Comparison of ENCODE assay signal across 8 cellular contexts in genomic region chr15:67149859-67150824, GRCh38.
DNase-seq lines count a peak whose midpoint lies in the region; ATAC-seq, FAIRE-seq and TF ChIP-seq lines count a peak whose summit lies in the region.

No MANE protein-coding gene starts in this region.

- POLR2A ChIA-PET in HEK293 (lab: Yijun Ruan, JAX), result interaction anchor here (0.6 to 1.2 kb wide), 9 partner anchors 19 to 521 kb away, joined by 3 to 5 read pairs (median 3); partner anchors contain the start of gene SMAD3

- H3K4me1 ChIP-seq in HEK293 (ENCODE audit: control insufficient read depth, insufficient read depth, low read length) (peaks cover 43% of the 10 kb centered on the region), right lobe of liver (peaks cover 0 to 55% (median 31%) of the 10 kb centered on the region in 4 donors)

- FAIRE-seq in A204.1 (lab: Jason Lieb, UNC), result peak; percentile 39

- no peaks in the 10 kb centered on the region for H3K27me3 Mint-ChIP-seq in stimulated activated naive CD8-positive, alpha-beta T cell treated with anti-CD3 and anti-CD28 coated beads, Interleukin-15, amount 100 ng/mL, for 72 hours

- DNase-seq in T-helper 2 cell, result peak in 3 of 5 experiments; percentile 6 to 30 (median 25)
- peak; percentile 44 for DNase-seq in cerebellar cortex (ENCODE audit: low spot score)
- DNase-seq in right lobe of liver, result peak in 1 of 3 donors; percentile 79
- DNase-seq in stimulated activated naive CD8-positive, alpha-beta T cell treated with anti-CD3 and anti-CD28 coated beads, Interleukin-15, amount 100 ng/mL, for 72 hours, result peak in 1 of 2 donors; percentile 37
- no peak for DNase-seq in activated CD4-positive, CD25-positive, alpha-beta regulatory T cell (lab: John Stamatoyannopoulos, UW)

- 30% methylated on average over 16 of the region's 16 CpGs for WGBS in right lobe of liver (ENCODE audit: insufficient coverage, low coverage, low lambda C conversion rate, missing lambda C conversion rate)

- peak overlapping the region; percentile 69 to 80 for H3K4me3 Mint-ChIP-seq in stimulated activated naive CD8-positive, alpha-beta T cell treated with anti-CD3 and anti-CD28 coated beads, Interleukin-15, amount 100 ng/mL, for 72 hours

- CTCF ChIA-PET in HEK293 (lab: Yijun Ruan, JAX), result no interaction called here

- H3K4me3 ChIP-seq in HEK293 (ENCODE audit: low read depth, low read length), result peak overlapping the region; percentile 12
- H3K4me3 ChIP-seq in right lobe of liver, result no peak overlapping the region

- H3K4me1 Mint-ChIP-seq in stimulated activated naive CD8-positive, alpha-beta T cell treated with anti-CD3 and anti-CD28 coated beads, Interleukin-15, amount 100 ng/mL, for 72 hours, result peaks cover 69% of the 10 kb centered on the region

- peak overlapping the region; percentile 77 to 97 for H3K27ac Mint-ChIP-seq in stimulated activated naive CD8-positive, alpha-beta T cell treated with anti-CD3 and anti-CD28 coated beads, Interleukin-15, amount 100 ng/mL, for 72 hours

- H3K27me3 ChIP-seq in right lobe of liver, result no peaks in the 10 kb centered on the region

- no peaks in the 10 kb centered on the region for H3K9me3 Mint-ChIP-seq in stimulated activated naive CD8-positive, alpha-beta T cell treated with anti-CD3 and anti-CD28 coated beads, Interleukin-15, amount 100 ng/mL, for 72 hours

- H3K27ac ChIP-seq in HEK293 (ENCODE audit: extremely low read depth, low read depth, low read length), result peak overlapping the region; percentile 44
- peak overlapping the region; percentile 37 to 56 (median 44) for H3K27ac ChIP-seq in right lobe of liver

- H3K9me3 ChIP-seq in HEK293 (ENCODE audit: control insufficient read depth, insufficient read depth, low read depth, low read length), result no peaks in the 10 kb centered on the region
- no peaks in the 10 kb centered on the region for H3K9me3 ChIP-seq in right lobe of liver

- ATAC-seq in right lobe of liver (peak; percentile 61 to 78 (median 69)), GM21717 (IDR thresholded peaks at IDR 0.05; ENCODE audit: unreplicated experiment) (no peak)
- ATAC-seq in stimulated activated naive CD8-positive, alpha-beta T cell treated with anti-CD3 and anti-CD28 coated beads, Interleukin-15, amount 100 ng/mL, for 72 hours, result peak; percentile 79

- no peaks in the 10 kb centered on the region for H3K36me3 ChIP-seq in HEK293 (ENCODE audit: control insufficient read depth in 2 of 2, insufficient read depth in 1 of 2, low read length in 2 of 2)
- no peaks in the 10 kb centered on the region for H3K36me3 ChIP-seq in right lobe of liver

- peak; percentile 12 for TF ChIP-seq POLR2A in right lobe of liver (IDR thresholded peaks at IDR 0.05)

- intact Hi-C loops in right lobe of liver (cut with DNase I), result no loop called here

- TF ChIP-seq CTCF in HEK293 (tag by site-specific recombination; IDR thresholded peaks at IDR 0.05), result no peak
- no peak for TF ChIP-seq CTCF in right lobe of liver (IDR thresholded peaks at IDR 0.05)

TF ChIP-seq in HEK293, 187 proteins besides CTCF, POLR2A, EP300 and RAD21 (continues in another document):
- peak; percentile 78 for TF ChIP-seq MYNN (tag by site-specific recombination; IDR thresholded peaks at IDR 0.05; ENCODE audit: borderline replicate concordance)
- peak; percentile 84 for TF ChIP-seq KLF17 (tag by site-specific recombination; IDR thresholded peaks at IDR 0.05)
- TF ChIP-seq WT1 (tag by site-specific recombination; IDR thresholded peaks at IDR 0.05), result peak; percentile 99
- no peak for TF ChIP-seq ZNF223 (tag by site-specific recombination; IDR thresholded peaks at IDR 0.05)
- peak; percentile 96 for TF ChIP-seq ZNF362 (tag by site-specific recombination; IDR thresholded peaks at IDR 0.05)
- no peak for TF ChIP-seq KLF1 (tag by site-specific recombination; IDR thresholded peaks at IDR 0.05)
- peak; percentile 42; the same call in 1 of the 2 replicates for TF ChIP-seq SCRT1 (tag by site-specific recombination; IDR thresholded peaks at IDR 0.05; ENCODE audit: borderline replicate concordance)
- TF ChIP-seq ZSCAN23 (tag by site-specific recombination; IDR thresholded peaks at IDR 0.05), result peak; percentile 93
- TF ChIP-seq ZNF768 (tag by site-specific recombination; IDR thresholded peaks at IDR 0.05), result no peak
- no peak for TF ChIP-seq ATF2 (tag by site-specific recombination; IDR thresholded peaks at IDR 0.05; ENCODE audit: low read depth)
- TF ChIP-seq GLI2 (tag by site-specific recombination; IDR thresholded peaks at IDR 0.05; ENCODE audit: borderline replicate concordance, low read depth), result peak; percentile 32; the same call in 1 of the 2 replicates
- no peak for TF ChIP-seq ZNF302 (tag by site-specific recombination; IDR thresholded peaks at IDR 0.05; ENCODE audit: low read depth)
- no peak for TF ChIP-seq ZNF654 (tag by site-specific recombination; IDR thresholded peaks at IDR 0.05; ENCODE audit: low read depth)
- TF ChIP-seq ZBTB20 (tag by site-specific recombination; IDR thresholded peaks at IDR 0.05), result peak; percentile 58
- TF ChIP-seq ZNF146 (tag by site-specific recombination; IDR thresholded peaks at IDR 0.05), result 0 out of 2 replicates have a peak, but pooled peaks have one; percentile 13
- no peak for TF ChIP-seq ZNF37A (tag by site-specific recombination; IDR thresholded peaks at IDR 0.05)
- no peak for TF ChIP-seq ZNF580 (tag by site-specific recombination; IDR thresholded peaks at IDR 0.05)
- TF ChIP-seq ZNF433 (tag by site-specific recombination; IDR thresholded peaks at IDR 0.05; ENCODE audit: low read depth), result no peak
- TF ChIP-seq SALL2 (tag by site-specific recombination; IDR thresholded peaks at IDR 0.05; ENCODE audit: borderline replicate concordance), result no peak
- TF ChIP-seq ZNF121 (tag by site-specific recombination; IDR thresholded peaks at IDR 0.05), result no peak
- TF ChIP-seq ZNF274 (IDR thresholded peaks at IDR 0.05; ENCODE audit: low read length), result no peak
- no peak for TF ChIP-seq ZNF274 (tag by site-specific recombination; IDR thresholded peaks at IDR 0.05; ENCODE audit: borderline replicate concordance)
- TF ChIP-seq REST (tag by site-specific recombination; IDR thresholded peaks at IDR 0.05), result no peak
- TF ChIP-seq ZNF157 (tag by site-specific recombination; IDR thresholded peaks at IDR 0.05), result no peak

Comparison
In these comparisons a context has a peak if more than half of its experiments do, and no peak if none do; other contexts are left out.
1. DNase-seq: peak in T-helper 2 cell (3 of 5) and cerebellar cortex (single experiment); none in activated CD4-positive, CD25-positive, alpha-beta regulatory T cell (0 of 4).